In genomic region chr1:46166521-46167462, GRCh38 we compare ENCODE assay signal across 9 cellular contexts. TPM values are rescaled to one million over a fixed set of nuclear protein-coding genes. Genes with fewer than 3 reads are reported as not detected.
A peak's percentile ranks its signal among the peaks of the same experiment; 100 is the strongest.
DNase-seq lines count a peak whose midpoint lies in the region; ATAC-seq and TF ChIP-seq lines count a peak whose summit lies in the region.
"Had no signal": no experiment of that assay in that cellular context is flagged by ENCODE, and none has a peak within 500 bp of the region (broad histone marks: within the 10 kb centered on the region; RNA-seq: fewer than 3 reads in every experiment).

No MANE protein-coding gene starts in this region.

- intact Hi-C loops in activated naive CD4-positive, alpha-beta T cell treated with anti-CD3 and anti-CD28 coated beads for 36 hours (cut with micrococcal nuclease), result loop anchor here (2.0 kb wide), 1 partner anchor 34 kb away; the partner anchor contains the start of gene PIK3R3
- intact Hi-C loops in heart right ventricle (cut with DNase I), result loop anchor here in 3 of 10 donors (1.0 to 5.0 kb wide), 3 partner anchors 16 to 34 kb away; partner anchors contain the start of gene PIK3R3 (in 3 of the 3)

- peak overlapping the region; percentile 59 for H3K4me3 ChIP-seq in BLaER1
- H3K4me3 ChIP-seq in heart right ventricle, result peak overlapping the region; percentile 20 to 58 (median 52)
- peak overlapping the region; percentile 64 for H3K4me3 ChIP-seq in skeletal muscle satellite cell (ENCODE audit: low read length)
- H3K4me3 ChIP-seq: cardiac muscle cell had no signal

- H3K4me3 Mint-ChIP-seq in IgD-negative memory B cell, result peak overlapping the region; percentile 85 to 98 (median 91)
- H3K4me3 Mint-ChIP-seq in activated naive CD4-positive, alpha-beta T cell treated with anti-CD3 and anti-CD28 coated beads for 36 hours, result peak overlapping the region; percentile 75

- WGBS in heart right ventricle, 2 donors, result 10 to 12% methylated on average over 47 of the region's 47 CpGs

- TF ChIP-seq CTCF in heart right ventricle (IDR thresholded peaks at IDR 0.05), result no peak

- H3K27ac ChIP-seq in BLaER1 (peak overlapping the region; percentile 37; the same call in 1 of the 2 replicates), heart right ventricle (peak overlapping the region; percentile 86 to 96 (median 92))
- H3K27ac ChIP-seq: cardiac muscle cell had no signal

- H3K27me3 Mint-ChIP-seq in IgD-negative memory B cell, result peaks cover 7% of the 10 kb centered on the region
- H3K27me3 Mint-ChIP-seq in activated naive CD4-positive, alpha-beta T cell treated with anti-CD3 and anti-CD28 coated beads for 36 hours (ENCODE audit: low read depth), result peaks cover 4% of the 10 kb centered on the region

- H3K4me1 Mint-ChIP-seq in IgD-negative memory B cell, result peaks cover 9 to 20% (median 15%) of the 10 kb centered on the region in 3 donors
- H3K4me1 Mint-ChIP-seq in activated naive CD4-positive, alpha-beta T cell treated with anti-CD3 and anti-CD28 coated beads for 36 hours (ENCODE audit: low read depth), result peaks cover 14% of the 10 kb centered on the region

- H3K9ac ChIP-seq in BLaER1 (peak overlapping the region; percentile 61), skeletal muscle satellite cell (ENCODE audit: low read depth, low read length) (no peak overlapping the region)

- H3K27me3 ChIP-seq in BLaER1 (peaks cover 13% of the 10 kb centered on the region; the same call in 1 of the 2 replicates), heart right ventricle (peaks cover 0 to 26% (median 0%) of the 10 kb centered on the region in 7 donors), skeletal muscle satellite cell (ENCODE audit: control insufficient read depth, insufficient read depth, low read length) (peaks cover 45% of the 10 kb centered on the region)

- no peaks in the 10 kb centered on the region for H3K9me3 Mint-ChIP-seq in IgD-negative memory B cell
- no peaks in the 10 kb centered on the region for H3K9me3 Mint-ChIP-seq in activated naive CD4-positive, alpha-beta T cell treated with anti-CD3 and anti-CD28 coated beads for 36 hours

- H3K4me2 ChIP-seq in BLaER1, result peak overlapping the region; percentile 62
- peak overlapping the region; percentile 88 for H3K4me2 ChIP-seq in skeletal muscle satellite cell (ENCODE audit: low read length)

- H4K20me1 ChIP-seq in BLaER1, result no peaks in the 10 kb centered on the region

- ATAC-seq in heart right ventricle (peak; percentile 72 to 91 (median 85)), GM18861 (IDR thresholded peaks at IDR 0.05; ENCODE audit: unreplicated experiment) (no peak)

- H3K9me3 ChIP-seq in BLaER1, result no peaks in the 10 kb centered on the region
- no peaks in the 10 kb centered on the region for H3K9me3 ChIP-seq in heart right ventricle
- no peaks in the 10 kb centered on the region for H3K9me3 ChIP-seq in skeletal muscle satellite cell (replicated peaks; ENCODE audit: low read length)

- DNase-seq in activated naive CD4-positive, alpha-beta T cell treated with anti-CD3 and anti-CD28 coated beads for 36 hours, result peak; percentile 72
- peak; percentile 74 to 86 for DNase-seq in heart right ventricle
- DNase-seq in NCI-H69 (lab: John Stamatoyannopoulos, UW), result no peak
- DNase-seq in NCI-H82 treated with DMSO at 0.1 percent for 48 hours (lab: John Stamatoyannopoulos, UW; ENCODE audit: unreplicated experiment), result no peak

- H3K36me3 ChIP-seq in BLaER1 (no peaks in the 10 kb centered on the region), heart right ventricle (no peaks in the 10 kb centered on the region), skeletal muscle satellite cell (ENCODE audit: insufficient read depth, low read length) (no peaks in the 10 kb centered on the region)
- H3K36me3 ChIP-seq: cardiac muscle cell had no signal

- peak overlapping the region; percentile 72 to 77 (median 76) for H3K27ac Mint-ChIP-seq in IgD-negative memory B cell
- peak overlapping the region; percentile 79 for H3K27ac Mint-ChIP-seq in activated naive CD4-positive, alpha-beta T cell treated with anti-CD3 and anti-CD28 coated beads for 36 hours

- peaks cover 28% of the 10 kb centered on the region for H3K4me1 ChIP-seq in BLaER1
- peaks cover 9 to 54% (median 39%) of the 10 kb centered on the region in 9 donors for H3K4me1 ChIP-seq in heart right ventricle
- peaks cover 15% of the 10 kb centered on the region for H3K4me1 ChIP-seq in skeletal muscle satellite cell (ENCODE audit: control insufficient read depth, insufficient read depth, low read length)

- CTCF ChIA-PET in activated naive CD4-positive, alpha-beta T cell treated with anti-CD3 and anti-CD28 coated beads for 36 hours (lab: Charles Lee), result interaction anchor here (0.9 to 2.3 kb wide), 5 partner anchors 10 to 80 kb away, joined by 3 to 12 read pairs (median 7); partner anchors contain the start of gene P3R3URF

- no peaks in the 10 kb centered on the region for H3K36me3 Mint-ChIP-seq in IgD-negative memory B cell
- H3K36me3 Mint-ChIP-seq in activated naive CD4-positive, alpha-beta T cell treated with anti-CD3 and anti-CD28 coated beads for 36 hours (ENCODE audit: low read depth), result no peaks in the 10 kb centered on the region

RNA-seq across cellular contexts. Expression of gene TSPAN1, which starts 8.1 kb away (rescaled TPM):
- polyA plus RNA-seq in IgD-negative memory B cell, result not detected
- not detected for total RNA-seq in activated naive CD4-positive, alpha-beta T cell treated with anti-CD3 and anti-CD28 coated beads for 36 hours
- total RNA-seq in heart right ventricle, result 1 to 10 TPM in 9 of 10 donors, under 1 TPM in 1; 0.80 to 2.3 (median 1.7) TPM
- polyA plus RNA-seq in heart right ventricle, result 1 to 10 TPM; 1.3 to 5.3 TPM
- 0.51 TPM in 1 of 2 replicates, not detected in the other for total RNA-seq in skeletal muscle satellite cell (2012; rRNA removed)
- total RNA-seq: cardiac muscle cell had no signal
- polyA plus RNA-seq: cardiac muscle cell had no signal

RNA-seq across cellular contexts. Expression of gene P3R3URF, which starts 9.5 kb away (rescaled TPM):
- not detected for polyA plus RNA-seq in IgD-negative memory B cell
- not detected for total RNA-seq in activated naive CD4-positive, alpha-beta T cell treated with anti-CD3 and anti-CD28 coated beads for 36 hours
- not detected for total RNA-seq in heart right ventricle
- not detected for polyA plus RNA-seq in heart right ventricle
- not detected in 2 replicates for total RNA-seq in skeletal muscle satellite cell (2012; rRNA removed)
- total RNA-seq: cardiac muscle cell had no signal
- polyA plus RNA-seq: cardiac muscle cell had no signal

RNA-seq across cellular contexts. Expression of gene POMGNT1, which starts 31.4 kb away (rescaled TPM):
- 25.2 TPM for polyA plus RNA-seq in IgD-negative memory B cell
- total RNA-seq in activated naive CD4-positive, alpha-beta T cell treated with anti-CD3 and anti-CD28 coated beads for 36 hours, result 10 to 100 TPM; 32.4 to 32.9 TPM
- total RNA-seq in heart right ventricle, result 100 to 1,000 TPM; 125 to 164 (median 147) TPM
- 100 to 1,000 TPM in 1 of 2 donors, 10 to 100 TPM in 1; 74.3 to 132 TPM for polyA plus RNA-seq in heart right ventricle
- 53.5 and 55.3 TPM in 2 replicates for total RNA-seq in skeletal muscle satellite cell (2012; rRNA removed)

RNA-seq across cellular contexts. Expression of gene PIK3R3, which starts 34.4 kb away (rescaled TPM):
- 0.24 TPM for polyA plus RNA-seq in IgD-negative memory B cell
- under 1 TPM; 0.45 to 0.49 TPM for total RNA-seq in activated naive CD4-positive, alpha-beta T cell treated with anti-CD3 and anti-CD28 coated beads for 36 hours
- total RNA-seq in heart right ventricle, result 10 to 100 TPM; 22.9 to 54.5 (median 40.1) TPM
- polyA plus RNA-seq in heart right ventricle, result 10 to 100 TPM; 15.4 to 31.6 TPM
- 2.3 and 2.4 TPM in 2 replicates for total RNA-seq in skeletal muscle satellite cell (2012; rRNA removed)

RNA-seq across cellular contexts. Expression of gene LURAP1, which starts 36.3 kb away (rescaled TPM):
- polyA plus RNA-seq in IgD-negative memory B cell, result not detected
- total RNA-seq in activated naive CD4-positive, alpha-beta T cell treated with anti-CD3 and anti-CD28 coated beads for 36 hours, result under 1 TPM; 0.21 to 0.25 TPM
- total RNA-seq in heart right ventricle, result 10 to 100 TPM in 3 of 10 donors, 1 to 10 TPM in 7; 5.5 to 13.5 (median 8.0) TPM
- polyA plus RNA-seq in heart right ventricle, result 1 to 10 TPM; 6.4 to 7.3 TPM
- total RNA-seq in skeletal muscle satellite cell (2012; rRNA removed), result 3.7 and 4.1 TPM in 2 replicates

Comparison
In these comparisons a context has a peak if more than half of its experiments do, and no peak if none do; other contexts are left out.
1. DNase-seq: peak in activated naive CD4-positive, alpha-beta T cell treated with anti-CD3 and anti-CD28 coated beads for 36 hours (single experiment) and heart right ventricle (2 of 2); none in NCI-H69 (single experiment) and NCI-H82 treated with DMSO at 0.1 percent for 48 hours (single experiment).
2. Peak in every context shown above with its lines, with median percentiles within 50 percentile points of each other: H3K4me3 ChIP-seq.